17 cellular contexts compared by ENCODE assay signal in genomic region chrX:17456526-17456925, GRCh38.
DNase-seq lines count a peak whose midpoint lies in the region; ATAC-seq lines count a peak whose summit lies in the region.
"Had no signal": no experiment of that assay in that cellular context is flagged by ENCODE, and none has a peak within 500 bp of the region (broad histone marks: within the 10 kb centered on the region; RNA-seq: fewer than 3 reads in every experiment).

No MANE protein-coding gene starts in this region.

- DNase-seq in NCI-H1436 (lab: John Stamatoyannopoulos, UW) (peak; percentile 0), NCI-H1436 treated with DMSO at 0.1 percent for 48 hours (lab: John Stamatoyannopoulos, UW) (no peak), NCI-H69 (lab: John Stamatoyannopoulos, UW) (peak; percentile 75), head of caudate nucleus (peak in 30 of 42 donors; percentile 0 to 58 (median 20)), posterior cingulate gyrus (peak in 8 of 10 donors; percentile 6 to 81 (median 16)), GDM1 (lab: John Stamatoyannopoulos, UW) (no peak)
- DNase-seq: activated CD4-positive, alpha-beta T cell treated with anti-CD3 and anti-CD28 coated beads, Interleukin-2, amount 50 U/mL, for 4 hours; activated T-cell treated with anti-CD3 and anti-CD28 coated beads for 4 hours; AML-193; GOT3; Karpas-422; left colon; NCI-H1048; NCI-H524 treated with DMSO at 0.1 percent for 48 hours; PC-3 had no signal

- ATAC-seq in GM18520 (IDR thresholded peaks at IDR 0.05; ENCODE audit: unreplicated experiment), result no peak
- ATAC-seq in HG03571 (IDR thresholded peaks at IDR 0.05; ENCODE audit: unreplicated experiment), result no peak
- ATAC-seq: left colon, PC-3 had no signal

- intact Hi-C loops in head of caudate nucleus (cut with DNase I), result no loop called here
- intact Hi-C loops in posterior cingulate gyrus (cut with DNase I), result no loop called here

Comparison
In these comparisons a context has a peak if more than half of its experiments do, and no peak if none do; other contexts are left out.
1. DNase-seq: peak in NCI-H1436 (single experiment), NCI-H69 (single experiment), head of caudate nucleus (30 of 42) and posterior cingulate gyrus (8 of 10); none in NCI-H1436 treated with DMSO at 0.1 percent for 48 hours (single experiment) and GDM1 (single experiment).